Comparison of ENCODE assay signal across 32 cellular contexts in the genomic region with DNA sequence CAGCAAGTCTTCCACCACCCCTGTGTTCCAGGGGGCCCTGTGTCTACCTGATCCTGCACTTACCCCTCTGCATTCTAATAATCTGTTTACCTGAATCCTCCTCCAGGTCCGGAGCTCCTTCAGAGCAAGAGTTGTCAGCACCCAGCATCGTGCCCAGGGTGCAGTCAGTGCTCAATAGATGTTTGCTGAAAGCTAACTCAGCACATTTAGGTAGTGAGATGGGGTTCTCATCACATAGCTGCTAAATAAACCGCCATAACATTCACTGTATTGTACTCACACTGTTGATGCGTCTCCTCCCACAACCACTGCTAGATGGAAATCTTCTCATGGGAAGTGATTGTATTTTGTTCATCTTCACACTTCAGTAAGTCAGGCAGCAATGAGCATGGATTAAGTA.
"Had no signal": no experiment of that assay in that cellular context is flagged by ENCODE, and none has a peak within 500 bp of the region (broad histone marks: within the 10 kb centered on the region; RNA-seq: fewer than 3 reads in every experiment).

No MANE protein-coding gene starts in this region.

- H3K4me1 Mint-ChIP-seq: activated CD4-positive, alpha-beta T cell treated with anti-CD3 and anti-CD28 coated beads for 36 hours; activated CD4-positive, alpha-beta T cell treated with anti-CD3 and anti-CD28 coated beads, Interleukin-2, amount 10 ng/mL, durations not matched to agents 24 days and 14 days; activated CD8-positive, alpha-beta memory T cell treated with anti-CD3 and anti-CD28 coated beads, Interleukin-2, amount 10 ng/mL, durations not matched to agents 7 days and 5 days; activated naive CD4-positive, alpha-beta T cell treated with anti-CD3 and anti-CD28 coated beads, Interleukin-2, amount 50 U/mL, for 24 hours; activated naive CD8-positive, alpha-beta T cell treated with anti-CD3 and anti-CD28 coated beads for 36 hours; activated naive CD8-positive, alpha-beta T cell treated with anti-CD3 and anti-CD28 coated beads, Interleukin-2, amount 50 U/mL, for 24 hours had no signal

- H3K27ac ChIP-seq: adrenal gland, ascending aorta, breast epithelium, cardiac muscle cell, colonic mucosa, esophagus muscularis mucosa, gastroesophageal sphincter had no signal

- FAIRE-seq: endometrium had no signal

- H3K27me3 ChIP-seq: adrenal gland, ascending aorta, breast epithelium, cardiac muscle cell, colonic mucosa, esophagus muscularis mucosa, gastroesophageal sphincter had no signal

- H3K9me3 Mint-ChIP-seq: activated CD4-positive, alpha-beta T cell treated with anti-CD3 and anti-CD28 coated beads, Interleukin-2, amount 10 ng/mL, durations not matched to agents 24 days and 14 days; activated naive CD8-positive, alpha-beta T cell treated with anti-CD3 and anti-CD28 coated beads, Interleukin-2, amount 50 U/mL, for 24 hours; activated T-helper 1 cell treated with anti-CD3 and anti-CD28 coated beads, Interleukin-12 subunit alpha, Interleukin-12 subunit beta, Interleukin-2, Interleukin-4 antibody, amounts not matched to agents 30 ng/mL and 10 ng/mL and 1 ng/mL, durations not matched to agents 14 hours and 24 hours and 36 hours; activated T-helper 2 cell treated with anti-CD3 and anti-CD28 coated beads, Interferon-gamma antibody, Interleukin-2, Interleukin-4, amounts not matched to agents 10 μg/mL and 5 μg/mL and 100 μg/mL, durations not matched to agents 14 hours and 24 hours and 36 hours had no signal

- H3K27me3 Mint-ChIP-seq: activated CD4-positive, alpha-beta T cell treated with anti-CD3 and anti-CD28 coated beads, Interleukin-2, amount 10 ng/mL, durations not matched to agents 24 days and 14 days; brain had no signal

- H3K4me3 ChIP-seq: adrenal gland, ascending aorta, breast epithelium, cardiac muscle cell, colonic mucosa, esophagus muscularis mucosa, gastroesophageal sphincter had no signal

- H3K9me3 ChIP-seq: adrenal gland, ascending aorta, breast epithelium, colonic mucosa, esophagus muscularis mucosa, gastroesophageal sphincter had no signal

- H3K36me3 ChIP-seq: adrenal gland, ascending aorta, breast epithelium, cardiac muscle cell, colonic mucosa, esophagus muscularis mucosa, gastroesophageal sphincter had no signal

- H3K4me3 Mint-ChIP-seq: activated CD4-positive, alpha-beta memory T cell treated with anti-CD3 and anti-CD28 coated beads for 36 hours; activated CD4-positive, alpha-beta T cell treated with anti-CD3 and anti-CD28 coated beads for 36 hours; activated CD4-positive, alpha-beta T cell treated with anti-CD3 and anti-CD28 coated beads, Interleukin-2, amount 10 ng/mL, durations not matched to agents 24 days and 14 days; activated CD8-positive, alpha-beta memory T cell treated with anti-CD3 and anti-CD28 coated beads, Interleukin-2, amount 10 ng/mL, durations not matched to agents 7 days and 5 days; activated CD8-positive, alpha-beta T cell treated with anti-CD3 and anti-CD28 coated beads, Interleukin-2, amount 10 ng/mL, durations not matched to agents 7 days and 5 days; activated naive CD4-positive, alpha-beta T cell treated with anti-CD3 and anti-CD28 coated beads for 36 hours; activated naive CD4-positive, alpha-beta T cell treated with anti-CD3 and anti-CD28 coated beads, Interleukin-2, amount 50 U/mL, for 24 hours; activated naive CD8-positive, alpha-beta T cell treated with anti-CD3 and anti-CD28 coated beads for 36 hours; activated naive CD8-positive, alpha-beta T cell treated with anti-CD3 and anti-CD28 coated beads, Interleukin-2, amount 50 U/mL, for 24 hours; activated T-helper 1 cell treated with anti-CD3 and anti-CD28 coated beads, Interleukin-12 subunit alpha, Interleukin-12 subunit beta, Interleukin-2, Interleukin-4 antibody, amounts not matched to agents 30 ng/mL and 10 ng/mL and 1 ng/mL, durations not matched to agents 14 hours and 24 hours and 36 hours; brain had no signal

- H3K4me1 ChIP-seq: breast epithelium, colonic mucosa had no signal

- DNase-seq: activated CD4-positive, alpha-beta memory T cell treated with anti-CD3 and anti-CD28 coated beads for 36 hours; activated CD4-positive, alpha-beta T cell treated with anti-CD3 and anti-CD28 coated beads for 36 hours; activated CD4-positive, alpha-beta T cell treated with anti-CD3 and anti-CD28 coated beads, Interleukin-2, amount 10 ng/mL, durations not matched to agents 24 days and 14 days; activated CD4-positive, CD25-positive, alpha-beta regulatory T cell; activated CD4-positive, CD25-positive, alpha-beta regulatory T cell treated with anti-CD3 and anti-CD28 coated beads, Interleukin-2, amount 50 U/mL, for 72 hours; activated CD8-positive, alpha-beta memory T cell treated with anti-CD3 and anti-CD28 coated beads, Interleukin-2, amount 10 ng/mL, durations not matched to agents 7 days and 5 days; activated CD8-positive, alpha-beta memory T cell treated with anti-CD3 and anti-CD28 coated beads, Interleukin-2, amount 50 U/mL, for 4 hours; activated CD8-positive, alpha-beta T cell treated with anti-CD3 and anti-CD28 coated beads, Interleukin-2, amount 10 ng/mL, durations not matched to agents 7 days and 5 days; activated effector memory CD4-positive, alpha-beta T cell treated with anti-CD3 and anti-CD28 coated beads, Interleukin-2, amount 50 U/mL, for 16 hours; activated naive CD4-positive, alpha-beta T cell treated with anti-CD3 and anti-CD28 coated beads for 36 hours; activated naive CD8-positive, alpha-beta T cell treated with anti-CD3 and anti-CD28 coated beads for 36 hours; activated naive CD8-positive, alpha-beta T cell treated with anti-CD3 and anti-CD28 coated beads, Interleukin-2, amount 50 U/mL, for 24 hours; activated T-cell treated with anti-CD3 and anti-CD28 coated beads, Interleukin-2, amount 50 U/mL, for 1 hour; activated T-cell treated with anti-CD3 and anti-CD28 coated beads, Interleukin-2, amount 50 U/mL, for 48 hours; adrenal gland; amygdala; central memory CD4-positive, alpha-beta T cell; cerebellar nuclear complex; colonic mucosa; effector CD8-positive, alpha-beta T cell; foreskin melanocyte; T-helper 2 cell had no signal

- ATAC-seq: activated CD4-positive, alpha-beta T cell treated with anti-CD3 and anti-CD28 coated beads for 36 hours; activated CD8-positive, alpha-beta memory T cell treated with anti-CD3 and anti-CD28 coated beads, Interleukin-2, amount 10 ng/mL, durations not matched to agents 7 days and 5 days; activated CD8-positive, alpha-beta T cell treated with anti-CD3 and anti-CD28 coated beads, Interleukin-2, amount 10 ng/mL, durations not matched to agents 7 days and 5 days; activated naive CD8-positive, alpha-beta T cell treated with anti-CD3 and anti-CD28 coated beads, Interleukin-2, amount 50 U/mL, for 24 hours; gastroesophageal sphincter had no signal

- H3K27ac Mint-ChIP-seq: activated CD4-positive, alpha-beta memory T cell treated with anti-CD3 and anti-CD28 coated beads for 36 hours; activated CD4-positive, alpha-beta T cell treated with anti-CD3 and anti-CD28 coated beads for 36 hours; activated CD4-positive, alpha-beta T cell treated with anti-CD3 and anti-CD28 coated beads, Interleukin-2, amount 10 ng/mL, durations not matched to agents 24 days and 14 days; activated CD8-positive, alpha-beta memory T cell treated with anti-CD3 and anti-CD28 coated beads, Interleukin-2, amount 10 ng/mL, durations not matched to agents 7 days and 5 days; activated CD8-positive, alpha-beta T cell treated with anti-CD3 and anti-CD28 coated beads, Interleukin-2, amount 10 ng/mL, durations not matched to agents 7 days and 5 days; activated naive CD4-positive, alpha-beta T cell treated with anti-CD3 and anti-CD28 coated beads for 36 hours; activated naive CD4-positive, alpha-beta T cell treated with anti-CD3 and anti-CD28 coated beads, Interleukin-2, amount 50 U/mL, for 24 hours; activated naive CD8-positive, alpha-beta T cell treated with anti-CD3 and anti-CD28 coated beads for 36 hours; activated naive CD8-positive, alpha-beta T cell treated with anti-CD3 and anti-CD28 coated beads, Interleukin-2, amount 50 U/mL, for 24 hours; activated T-helper 1 cell treated with anti-CD3 and anti-CD28 coated beads, Interleukin-12 subunit alpha, Interleukin-12 subunit beta, Interleukin-2, Interleukin-4 antibody, amounts not matched to agents 30 ng/mL and 10 ng/mL and 1 ng/mL, durations not matched to agents 14 hours and 24 hours and 36 hours; activated T-helper 2 cell treated with anti-CD3 and anti-CD28 coated beads, Interferon-gamma antibody, Interleukin-2, Interleukin-4, amounts not matched to agents 10 μg/mL and 5 μg/mL and 100 μg/mL, durations not matched to agents 14 hours and 24 hours and 36 hours; brain had no signal

- H3K36me3 Mint-ChIP-seq: activated CD4-positive, alpha-beta memory T cell treated with anti-CD3 and anti-CD28 coated beads for 36 hours; activated CD8-positive, alpha-beta memory T cell treated with anti-CD3 and anti-CD28 coated beads, Interleukin-2, amount 10 ng/mL, durations not matched to agents 7 days and 5 days; activated naive CD4-positive, alpha-beta T cell treated with anti-CD3 and anti-CD28 coated beads, Interleukin-2, amount 50 U/mL, for 24 hours; activated naive CD8-positive, alpha-beta T cell treated with anti-CD3 and anti-CD28 coated beads for 36 hours had no signal
